ENCODE assay signal across 11 cellular contexts in the genomic region with DNA sequence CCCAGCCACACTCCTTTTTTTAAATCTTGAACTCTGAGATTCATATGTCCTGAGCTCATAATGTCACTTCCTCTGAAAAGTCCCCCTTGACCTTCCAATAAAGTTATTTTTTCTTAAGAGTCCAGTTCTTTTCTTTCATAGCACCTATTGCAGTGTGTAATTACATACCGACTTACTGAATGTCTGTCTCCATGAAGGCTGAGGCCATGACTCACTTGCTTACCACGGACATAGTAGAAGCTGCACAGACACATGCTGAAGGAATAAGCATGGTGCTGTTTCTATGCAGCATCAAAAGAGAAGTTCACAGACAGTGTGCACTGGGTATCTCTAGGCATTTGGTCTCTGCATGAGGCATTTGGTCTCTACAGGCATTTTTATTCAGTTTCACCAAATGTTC.
DNase-seq lines count a peak whose midpoint lies in the region; ATAC-seq and TF ChIP-seq lines count a peak whose summit lies in the region.
"Had no signal": no experiment of that assay in that cellular context is flagged by ENCODE, and none has a peak within 500 bp of the region (broad histone marks: within the 10 kb centered on the region; RNA-seq: fewer than 3 reads in every experiment).

No MANE protein-coding gene starts in this region.

- H3K27me3 Mint-ChIP-seq in T-helper 17 cell, result peaks cover 26% of the 10 kb centered on the region

- no peaks in the 10 kb centered on the region for H3K36me3 Mint-ChIP-seq in T-helper 17 cell (ENCODE audit: low read depth)

- no peak for ATAC-seq in T-helper 17 cell

- H3K4me1 Mint-ChIP-seq in T-helper 17 cell, result peaks cover 6% of the 10 kb centered on the region

- no peaks in the 10 kb centered on the region for H3K9me3 ChIP-seq in T-helper 17 cell (ENCODE audit: control insufficient read depth, low read length, poor library complexity, severe bottlenecking)

- H3K27ac Mint-ChIP-seq in T-helper 17 cell, result no peak overlapping the region

- H3K4me3 ChIP-seq in epithelial cell of esophagus (ENCODE audit: low read length) (no peak overlapping the region), retinal pigment epithelial cell (ENCODE audit: low read length) (no peak overlapping the region)

- H3K4me3 Mint-ChIP-seq in T-helper 17 cell, result no peak overlapping the region

- DNase-seq in ELR (ENCODE audit: low read depth), result peak; percentile 99
- peak; percentile 24 for DNase-seq in MV-4-11 (lab: John Stamatoyannopoulos, UW)
- DNase-seq in epithelial cell of esophagus (ENCODE audit: low read depth), result peak; percentile 82
- DNase-seq in retinal pigment epithelial cell (ENCODE audit: low read depth), result peak; percentile 58
- no peak for DNase-seq in NCI-H146 treated with DMSO at 0.1 percent for 48 hours (lab: John Stamatoyannopoulos, UW; ENCODE audit: unreplicated experiment)
- DNase-seq in T-helper 17 cell, result no peak
- no peak for DNase-seq in stimulated activated CD4-positive, alpha-beta T cell treated with anti-CD3 and anti-CD28 coated beads, Interleukin-1b, Interleukin-23, amount 100 ng/mL, for 48 hours
- DNase-seq: activated CD8-positive, alpha-beta memory T cell treated with anti-CD3 and anti-CD28 coated beads for 24 hours; aorta; NCI-H2171 treated with DMSO at 0.1 percent for 48 hours; substantia nigra had no signal

- TF ChIP-seq CTCF in epithelial cell of esophagus (IDR thresholded peaks at IDR 0.05; ENCODE audit: insufficient read depth, low read depth, low read length, missing control alignments), result no peak
- no peak for TF ChIP-seq CTCF in retinal pigment epithelial cell (conservative IDR thresholded peaks at IDR 0.05; ENCODE audit: low read depth, low read length)

Comparison
In these comparisons a context has a peak if more than half of its experiments do, and no peak if none do; other contexts are left out.
1. DNase-seq: peak in ELR (single experiment), MV-4-11 (single experiment), epithelial cell of esophagus (single experiment) and retinal pigment epithelial cell (single experiment); none in NCI-H146 treated with DMSO at 0.1 percent for 48 hours (single experiment), T-helper 17 cell (0 of 3) and stimulated activated CD4-positive, alpha-beta T cell treated with anti-CD3 and anti-CD28 coated beads, Interleukin-1b, Interleukin-23, amount 100 ng/mL, for 48 hours (single experiment).